In the genomic region with DNA sequence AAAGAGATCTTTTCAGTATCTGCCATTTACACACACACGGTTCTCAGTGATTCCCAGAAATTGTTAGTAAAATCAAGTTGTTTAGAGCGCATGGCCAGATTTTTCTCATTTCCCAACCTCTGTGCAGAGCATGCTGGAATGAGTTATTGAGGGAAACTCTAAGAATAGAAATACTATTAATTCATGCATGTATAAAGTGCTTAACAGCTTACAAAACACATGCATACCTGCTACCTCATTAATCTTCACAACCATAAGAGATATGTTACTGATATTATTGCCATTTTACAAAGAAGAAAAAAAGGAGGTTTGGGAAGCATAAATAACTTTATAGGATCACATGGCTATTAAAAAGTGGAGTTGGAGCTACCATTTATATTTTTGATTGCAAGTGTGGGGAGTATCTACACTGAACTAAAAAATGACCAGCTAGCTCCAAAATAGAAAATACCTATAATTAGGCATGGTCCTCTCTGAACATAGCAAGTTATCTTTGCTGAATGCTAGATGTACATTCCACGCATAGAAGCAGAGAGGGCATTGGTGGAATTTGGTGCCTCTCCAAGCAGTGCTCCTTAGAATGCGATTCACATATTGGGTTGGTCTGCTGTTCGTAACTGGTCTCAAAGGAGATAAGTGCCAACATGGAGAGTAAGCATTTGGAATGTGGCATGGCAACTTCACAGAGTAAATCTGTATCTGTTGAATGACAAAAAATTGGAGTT, we compare ENCODE assay signal across 25 cellular contexts.
DNase-seq lines count a peak whose midpoint lies in the region; ATAC-seq and TF ChIP-seq lines count a peak whose summit lies in the region.
"Had no signal": no experiment of that assay in that cellular context is flagged by ENCODE, and none has a peak within 500 bp of the region (broad histone marks: within the 10 kb centered on the region; RNA-seq: fewer than 3 reads in every experiment).

No MANE protein-coding gene starts in this region.

- H3K27ac Mint-ChIP-seq in nephron = peak overlapping the region; percentile 34 to 90 (median 88)
- H3K27ac Mint-ChIP-seq: activated naive CD8-positive, alpha-beta T cell; activated T-helper 17 cell treated with anti-CD3 and anti-CD28 coated beads, Interleukin-2, amount 50 U/mL, for 72 hours; CD4-positive, alpha-beta memory T cell; WTC11 had no signal

- H3K9me3 Mint-ChIP-seq in nephron = peaks cover 6% of the 10 kb centered on the region
- H3K9me3 Mint-ChIP-seq: WTC11 had no signal

- DNase-seq in left ventricle myocardium superior (no peak), right cardiac atrium (no peak), choroid plexus epithelial cell (ENCODE audit: low read depth) (peak; percentile 5), upper lobe of left lung (no peak), RWPE1 (ENCODE audit: low spot score) (no peak)
- DNase-seq: 8988T; activated CD8-positive, alpha-beta memory T cell treated with anti-CD3 and anti-CD28 coated beads, Interleukin-2, amount 50 U/mL, for 4 hours; AML-193; body of pancreas; CD4-positive, alpha-beta memory T cell; gastrocnemius medialis; Karpas-422; left lung; NCI-H187; NCI-H526; RPMI8226; stimulated activated CD8-positive, alpha-beta memory T cell treated with anti-CD3 and anti-CD28 coated beads, Interleukin-4, amount 100 ng/mL, for 48 hours; T1000; upper lobe of right lung had no signal

- no peaks in the 10 kb centered on the region for H3K36me3 Mint-ChIP-seq in nephron (ENCODE audit: low read depth)
- H3K36me3 Mint-ChIP-seq: activated naive CD8-positive, alpha-beta T cell; CD4-positive, alpha-beta memory T cell; WTC11 had no signal

- 78% methylated on average over 5 of the region's 5 CpGs for WGBS in right cardiac atrium
- WGBS in upper lobe of left lung, 2 donors = 79 to 80% methylated on average over 5 of the region's 5 CpGs

- no peak for TF ChIP-seq POLR2A in upper lobe of left lung (IDR thresholded peaks at IDR 0.05)

- no peak for TF ChIP-seq CTCF in choroid plexus epithelial cell (conservative IDR thresholded peaks at IDR 0.05; ENCODE audit: low read depth, low read length)
- no peak for TF ChIP-seq CTCF in nephron (IDR thresholded peaks at IDR 0.05; ENCODE audit: unreplicated experiment in 3 of 3)
- TF ChIP-seq CTCF in upper lobe of left lung (IDR thresholded peaks at IDR 0.05) = no peak
- TF ChIP-seq CTCF in RWPE1 (conservative IDR thresholded peaks at IDR 0.05; ENCODE audit: low read depth) = no peak

- POLR2A ChIA-PET in RWPE1 (lab: Yijun Ruan, JAX; ENCODE audit: low non-redundant PET) = no interaction called here

- no peak for TF ChIP-seq EP300 in upper lobe of left lung (IDR thresholded peaks at IDR 0.05)

- H3K27ac ChIP-seq in right cardiac atrium (ENCODE audit: low read length) = no peak overlapping the region
- H3K27ac ChIP-seq in upper lobe of left lung = no peak overlapping the region
- no peak overlapping the region for H3K27ac ChIP-seq in RWPE1
- H3K27ac ChIP-seq: body of pancreas, gastrocnemius medialis, left lung, upper lobe of right lung had no signal

- H3K4me1 Mint-ChIP-seq in nephron = peaks cover 11% of the 10 kb centered on the region
- H3K4me1 Mint-ChIP-seq: activated T-helper 17 cell treated with anti-CD3 and anti-CD28 coated beads, Interleukin-2, amount 50 U/mL, for 72 hours; CD4-positive, alpha-beta memory T cell had no signal

- H3K4me3 ChIP-seq in right cardiac atrium (ENCODE audit: low read length) (no peak overlapping the region), choroid plexus epithelial cell (ENCODE audit: low read depth, low read length) (no peak overlapping the region), upper lobe of left lung (no peak overlapping the region)
- H3K4me3 ChIP-seq: body of pancreas, gastrocnemius medialis, left lung, upper lobe of right lung had no signal

- no peak overlapping the region for H3K4me3 Mint-ChIP-seq in nephron
- H3K4me3 Mint-ChIP-seq: activated naive CD8-positive, alpha-beta T cell; activated T-helper 17 cell treated with anti-CD3 and anti-CD28 coated beads, Interleukin-2, amount 50 U/mL, for 72 hours; CD4-positive, alpha-beta memory T cell; WTC11 had no signal

- CTCF ChIA-PET in RWPE1 (lab: Yijun Ruan, JAX) = no interaction called here

- intact Hi-C loops in left ventricle myocardium superior (cut with micrococcal nuclease) = no loop called here
- intact Hi-C loops in right cardiac atrium (cut with DNase I) = no loop called here

- no peaks in the 10 kb centered on the region for H3K36me3 ChIP-seq in upper lobe of left lung
- H3K36me3 ChIP-seq: gastrocnemius medialis, left lung, upper lobe of right lung had no signal

- H3K4me1 ChIP-seq in right cardiac atrium (ENCODE audit: control insufficient read depth, insufficient read depth, low read length) (peaks cover 2% of the 10 kb centered on the region), upper lobe of left lung (no peaks in the 10 kb centered on the region)
- H3K4me1 ChIP-seq: body of pancreas, gastrocnemius medialis, left lung, upper lobe of right lung had no signal

- H3K27me3 ChIP-seq in right cardiac atrium (ENCODE audit: control insufficient read depth, insufficient read depth) (no peaks in the 10 kb centered on the region), upper lobe of left lung (no peaks in the 10 kb centered on the region)
- H3K27me3 ChIP-seq: body of pancreas, gastrocnemius medialis, left lung, upper lobe of right lung had no signal

- peak; percentile 41 for ATAC-seq in left ventricle myocardium superior
- no peak for ATAC-seq in right cardiac atrium
- ATAC-seq in HG03280 (IDR thresholded peaks at IDR 0.05; ENCODE audit: unreplicated experiment) = no peak
- no peak for ATAC-seq in upper lobe of left lung (ENCODE audit: low FRiP score in 2 of 2)
- no peak for ATAC-seq in GM18520 (IDR thresholded peaks at IDR 0.05; ENCODE audit: unreplicated experiment)
- ATAC-seq: activated T-helper 17 cell treated with anti-CD3 and anti-CD28 coated beads, Interleukin-2, amount 50 U/mL, for 72 hours; body of pancreas; gastrocnemius medialis; left lung; upper lobe of right lung; WTC11 had no signal

- no peaks in the 10 kb centered on the region for H3K27me3 Mint-ChIP-seq in nephron (ENCODE audit: low read depth)
- H3K27me3 Mint-ChIP-seq: activated naive CD8-positive, alpha-beta T cell; activated T-helper 17 cell treated with anti-CD3 and anti-CD28 coated beads, Interleukin-2, amount 50 U/mL, for 72 hours; CD4-positive, alpha-beta memory T cell had no signal

- H3K9me3 ChIP-seq in right cardiac atrium (ENCODE audit: control insufficient read depth, low read length) (no peaks in the 10 kb centered on the region), upper lobe of left lung (no peaks in the 10 kb centered on the region)
- H3K9me3 ChIP-seq: body of pancreas, gastrocnemius medialis, left lung, upper lobe of right lung had no signal
